ENCODE assay signal across 8 cellular contexts in the genomic region with DNA sequence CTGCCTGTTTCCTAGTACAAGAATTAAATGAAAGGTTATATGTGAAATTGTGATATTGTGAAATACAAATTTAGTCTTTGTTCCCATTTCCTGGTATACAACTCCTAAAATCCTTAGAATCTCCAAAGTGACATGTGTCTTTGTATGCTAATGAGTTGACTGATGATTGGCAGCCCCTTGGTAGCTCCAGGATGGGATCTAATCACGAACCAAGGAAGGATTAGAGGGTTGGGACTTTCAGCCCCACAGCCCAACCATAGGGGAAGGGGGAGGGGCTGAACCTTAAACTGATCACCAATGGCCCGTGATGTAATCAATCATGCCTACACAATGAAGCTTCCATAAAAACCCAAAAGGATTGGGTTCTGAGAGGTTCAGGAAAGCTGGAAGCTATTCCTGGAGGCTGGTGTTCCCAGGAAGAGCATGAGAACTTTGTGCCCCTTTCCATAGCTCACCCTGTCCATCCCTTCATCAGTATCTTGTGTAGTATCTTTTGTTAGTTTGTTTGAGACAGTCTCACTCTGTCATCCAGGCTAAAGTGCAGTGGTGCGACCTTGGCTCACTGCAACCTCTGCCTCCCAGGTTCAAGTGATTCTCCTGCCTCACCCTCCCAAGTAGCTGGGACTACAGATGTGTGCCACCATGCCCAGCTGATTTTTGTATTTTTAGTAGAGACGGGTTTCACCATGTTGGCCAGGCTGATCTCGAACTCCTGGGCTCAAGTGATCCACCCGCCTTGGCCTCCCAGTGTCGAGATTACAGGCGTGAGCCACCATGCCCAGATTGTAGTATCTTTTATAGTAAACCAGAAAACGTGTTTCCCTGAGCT. TPM values are rescaled to one million over a fixed set of nuclear protein-coding genes. Genes with fewer than 3 reads are reported as not detected.
DNase-seq lines count a peak whose midpoint lies in the region; ATAC-seq and TF ChIP-seq lines count a peak whose summit lies in the region.
"Not testable (repeated sequence)": the region's sequence is repeated elsewhere in the genome, so short reads cannot be mapped to it uniquely, and the experiment has no call there.

No MANE protein-coding gene starts in this region.

- not testable (repeated sequence) for ATAC-seq in T-helper 17 cell; naive thymus-derived CD4-positive, alpha-beta T cell

- H3K27me3 ChIP-seq in Caco-2 (replicated peaks; ENCODE audit: control insufficient read depth, insufficient read depth, low read length); right atrium auricular region; naive thymus-derived CD4-positive, alpha-beta T cell (ENCODE audit: control insufficient read depth in 2 of 2, insufficient read depth in 2 of 2, low read length in 2 of 2); smooth muscle cell (ENCODE audit: low read depth); transverse colon: not testable (repeated sequence)

- peaks cover 79% of the 10 kb centered on the region for H3K79me2 ChIP-seq in smooth muscle cell (ENCODE audit: low read depth)

- H3K27ac Mint-ChIP-seq in Caco-2 (ENCODE audit: unreplicated experiment): peak overlapping the region; percentile 59
- peak overlapping the region; percentile 89 for H3K27ac Mint-ChIP-seq in T-helper 17 cell
- peak overlapping the region; percentile 76 for H3K27ac Mint-ChIP-seq in activated naive CD8-positive, alpha-beta T cell
- H3K27ac Mint-ChIP-seq in naive thymus-derived CD4-positive, alpha-beta T cell: peak overlapping the region in 8 of 9 donors; percentile 44 to 87 (median 70)

- not testable (repeated sequence) for H3K4me3 ChIP-seq in Caco-2 (ENCODE audit: low read depth, low read length); right atrium auricular region; naive thymus-derived CD4-positive, alpha-beta T cell (ENCODE audit: low read length); smooth muscle cell; transverse colon
- H3K4me3 ChIP-seq in coronary artery: peak overlapping the region; percentile 58

- not testable (repeated sequence) for TF ChIP-seq CTCF in Caco-2 (IDR thresholded peaks at IDR 0.05; ENCODE audit: insufficient read depth in 1 of 2, low read depth in 1 of 2, low read length in 1 of 2, severe bottlenecking in 1 of 2, unreplicated experiment in 1 of 2); coronary artery (IDR thresholded peaks at IDR 0.05); right atrium auricular region (IDR thresholded peaks at IDR 0.05); smooth muscle cell (IDR thresholded peaks at IDR 0.05; ENCODE audit: borderline replicate concordance, insufficient read depth, poor library complexity, severe bottlenecking); transverse colon (IDR thresholded peaks at IDR 0.05)

- H3K4me1 ChIP-seq in Caco-2; naive thymus-derived CD4-positive, alpha-beta T cell (ENCODE audit: control insufficient read depth in 2 of 2, insufficient read depth in 2 of 2, low read length in 2 of 2); smooth muscle cell (ENCODE audit: low read depth): not testable (repeated sequence)
- peaks cover 0 to 58% of the 10 kb centered on the region in 2 donors for H3K4me1 ChIP-seq in right atrium auricular region
- H3K4me1 ChIP-seq in transverse colon: peaks cover 4 to 45% (median 27%) of the 10 kb centered on the region in 4 donors

- peaks cover 12% of the 10 kb centered on the region for H3F3A ChIP-seq in smooth muscle cell (ENCODE audit: low read depth)

- not testable (repeated sequence) for H3K36me3 ChIP-seq in Caco-2 (ENCODE audit: control insufficient read depth, insufficient read depth, low read length); right atrium auricular region; smooth muscle cell (ENCODE audit: low read depth); transverse colon
- H3K36me3 ChIP-seq in naive thymus-derived CD4-positive, alpha-beta T cell (ENCODE audit: control insufficient read depth in 2 of 3, insufficient read depth in 3 of 3, low read length in 3 of 3): peaks cover 0 to 15% (median 4%) of the 10 kb centered on the region in 3 experiments

- in situ Hi-C loops in transverse colon (cut with MboI; ENCODE audit: low pct_ligation_motif_present in 1 of 4, low pct_unique_long_range_greater_than_20kb in 1 of 4, low sequenced_read_pairs in 3 of 4): not testable (repeated sequence)

- H3K36me3 Mint-ChIP-seq in Caco-2 (ENCODE audit: insufficient read depth, unreplicated experiment): peaks cover 36% of the 10 kb centered on the region
- not testable (repeated sequence) for H3K36me3 Mint-ChIP-seq in T-helper 17 cell (ENCODE audit: low read depth)
- H3K36me3 Mint-ChIP-seq in activated naive CD8-positive, alpha-beta T cell: peaks cover 12% of the 10 kb centered on the region
- H3K36me3 Mint-ChIP-seq in naive thymus-derived CD4-positive, alpha-beta T cell: peaks cover 4 to 28% (median 11%) of the 10 kb centered on the region in 5 donors

- peak overlapping the region; percentile 37 for H3K9ac ChIP-seq in smooth muscle cell (ENCODE audit: low read depth)

- TF ChIP-seq POLR2A in transverse colon (IDR thresholded peaks at IDR 0.05): not testable (repeated sequence)

- not testable (repeated sequence) for H3K9me3 ChIP-seq in Caco-2; T-helper 17 cell (ENCODE audit: control insufficient read depth, low read length, poor library complexity, severe bottlenecking); right atrium auricular region; naive thymus-derived CD4-positive, alpha-beta T cell (ENCODE audit: control insufficient read depth in 2 of 3, low read length in 3 of 3); smooth muscle cell (replicated peaks; ENCODE audit: low read depth); transverse colon

- not testable (repeated sequence) for DNase-seq in Caco-2; T-helper 17 cell; naive thymus-derived CD4-positive, alpha-beta T cell; smooth muscle cell (lab: John Stamatoyannopoulos, UW; ENCODE audit: unreplicated experiment); transverse colon
- peak; percentile 7 for DNase-seq in coronary artery (ENCODE audit: low spot score)
- peak; percentile 16 for DNase-seq in right atrium auricular region (ENCODE audit: low spot score)

- H3K9me3 Mint-ChIP-seq in Caco-2 (ENCODE audit: unreplicated experiment); activated naive CD8-positive, alpha-beta T cell (ENCODE audit: low read depth); naive thymus-derived CD4-positive, alpha-beta T cell: not testable (repeated sequence)

- not testable (repeated sequence) for H2AFZ ChIP-seq in smooth muscle cell (ENCODE audit: low read depth)

- not testable (repeated sequence) for H3K27me3 Mint-ChIP-seq in Caco-2 (ENCODE audit: insufficient read depth, unreplicated experiment); T-helper 17 cell; activated naive CD8-positive, alpha-beta T cell; naive thymus-derived CD4-positive, alpha-beta T cell

- peaks cover 25% of the 10 kb centered on the region for H3K4me1 Mint-ChIP-seq in Caco-2 (ENCODE audit: low read depth, unreplicated experiment)
- peaks cover 42% of the 10 kb centered on the region for H3K4me1 Mint-ChIP-seq in T-helper 17 cell
- peaks cover 48% of the 10 kb centered on the region for H3K4me1 Mint-ChIP-seq in activated naive CD8-positive, alpha-beta T cell (ENCODE audit: low read depth)
- H3K4me1 Mint-ChIP-seq in naive thymus-derived CD4-positive, alpha-beta T cell: peaks cover 23 to 78% (median 64%) of the 10 kb centered on the region in 7 donors

- BruUV-seq in Caco-2 (replicated peaks; lab: Mats Ljungman, UMichigan): not testable (repeated sequence)

- CTCF ChIA-PET in Caco-2 (lab: Charles Lee); naive thymus-derived CD4-positive, alpha-beta T cell (lab: Charles Lee): not testable (repeated sequence)

- intact Hi-C loops in Caco-2 (cut with micrococcal nuclease; ENCODE audit: unreplicated experiment); naive thymus-derived CD4-positive, alpha-beta T cell (cut with micrococcal nuclease); transverse colon (cut with DNase I; ENCODE audit: low total_unique reads): not testable (repeated sequence)

- H3K27ac ChIP-seq in coronary artery (peak overlapping the region; percentile 80 to 96), right atrium auricular region (peak overlapping the region; percentile 71 to 87), smooth muscle cell (ENCODE audit: low read depth) (peak overlapping the region; percentile 85), transverse colon (peak overlapping the region; percentile 56 to 76 (median 68))
- H3K27ac ChIP-seq in naive thymus-derived CD4-positive, alpha-beta T cell (ENCODE audit: low read depth, low read length): not testable (repeated sequence)

- 89% methylated on average over 9 of the region's 9 CpGs for WGBS in smooth muscle cell (ENCODE audit: low lambda C conversion rate)
- 89 to 95% methylated on average over 7 to 9 of the region's 9 CpGs for WGBS in transverse colon (ENCODE audit: low coverage in 1 of 2), 2 donors

- H3K4me2 ChIP-seq in smooth muscle cell: peak overlapping the region; percentile 67

- POLR2A ChIA-PET in Caco-2 (lab: Charles Lee): not testable (repeated sequence)
- POLR2A ChIA-PET in naive thymus-derived CD4-positive, alpha-beta T cell (lab: Charles Lee): interaction anchor here (1.8 to 2.6 kb wide), 2 partner anchors 20 to 42 kb away, joined by 5 to 8 read pairs; no protein-coding TSS in a partner anchor

- H4K20me1 ChIP-seq in smooth muscle cell (ENCODE audit: low read depth): peaks cover 32% of the 10 kb centered on the region

- not testable (repeated sequence) for TF ChIP-seq EP300 in transverse colon (IDR thresholded peaks at IDR 0.05; ENCODE audit: low read depth)

- not testable (repeated sequence) for H3K4me3 Mint-ChIP-seq in Caco-2 (ENCODE audit: unreplicated experiment); T-helper 17 cell; activated naive CD8-positive, alpha-beta T cell; naive thymus-derived CD4-positive, alpha-beta T cell

RNA-seq across cellular contexts. Expression of a gene that starts 31.9 kb away (rescaled TPM):
- total RNA-seq in Caco-2 (2022) (205 and 216 TPM in 2 replicates), T-helper 17 cell (100 to 1,000 TPM; 102 to 104 TPM), right atrium auricular region (100 to 1,000 TPM; 156 to 193 TPM), smooth muscle cell (201 and 247 TPM in 2 replicates), transverse colon (100 to 1,000 TPM in 3 of 4 donors, 10 to 100 TPM in 1; 60.9 to 212 (median 138) TPM)
- total RNA-seq in naive thymus-derived CD4-positive, alpha-beta T cell: 100 to 1,000 TPM in 4 of 5 experiments, 10 to 100 TPM in 1; 61.8 to 170 (median 119) TPM
- polyA plus RNA-seq in naive thymus-derived CD4-positive, alpha-beta T cell: 100 to 1,000 TPM; 415 to 455 TPM
- 431 and 445 TPM in 2 replicates for polyA plus RNA-seq in smooth muscle cell

RNA-seq across cellular contexts. Expression of a gene that starts 40.7 kb away (rescaled TPM):
- total RNA-seq in Caco-2 (2022) (12.3 and 12.6 TPM in 2 replicates), T-helper 17 cell (100 to 1,000 TPM in 1 of 2 donors, 10 to 100 TPM in 1; 93.8 to 110 TPM), right atrium auricular region (10 to 100 TPM; 20.9 to 22.5 TPM), smooth muscle cell (11.3 and 18.5 TPM in 2 replicates), transverse colon (10 to 100 TPM; 24.3 to 40.6 (median 32.3) TPM)
- total RNA-seq in naive thymus-derived CD4-positive, alpha-beta T cell: 100 to 1,000 TPM in 4 of 5 experiments, 10 to 100 TPM in 1; 18.9 to 105 (median 102) TPM
- 10 to 100 TPM; 61.7 to 67.5 TPM for polyA plus RNA-seq in naive thymus-derived CD4-positive, alpha-beta T cell
- 6.9 and 8.1 TPM in 2 replicates for polyA plus RNA-seq in smooth muscle cell

RNA-seq across cellular contexts. Expression of a gene that starts 56.2 kb away (rescaled TPM):
- total RNA-seq in Caco-2 (2022) (42.1 and 43.8 TPM in 2 replicates), T-helper 17 cell (10 to 100 TPM; 13.9 to 17.7 TPM), right atrium auricular region (10 to 100 TPM; 21.1 to 30.1 TPM), smooth muscle cell (75.5 and 83.2 TPM in 2 replicates), transverse colon (10 to 100 TPM in 2 of 4 donors, 1 to 10 TPM in 1, not detected in 1; 1.6 to 22.3 (median 19.5) TPM)
- total RNA-seq in naive thymus-derived CD4-positive, alpha-beta T cell: 10 to 100 TPM in 3 of 5 experiments, 1 to 10 TPM in 2; 9.6 to 40.0 (median 12.9) TPM
- 10 to 100 TPM; 29.7 to 37.1 TPM for polyA plus RNA-seq in naive thymus-derived CD4-positive, alpha-beta T cell
- polyA plus RNA-seq in smooth muscle cell: 83.0 and 99.6 TPM in 2 replicates
